ENCODE assay signal across 18 cellular contexts in genomic region chr15:25268166-25268565, GRCh38.
A peak's percentile ranks its signal among the peaks of the same experiment; 100 is the strongest.
DNase-seq lines count a peak whose midpoint lies in the region; ATAC-seq and TF ChIP-seq lines count a peak whose summit lies in the region.
"Had no signal": no experiment of that assay in that cellular context is flagged by ENCODE, and none has a peak within 500 bp of the region (broad histone marks: within the 10 kb centered on the region; RNA-seq: fewer than 3 reads in every experiment).

No MANE protein-coding gene starts in this region.

- TF ChIP-seq CTCF in C4-2B (conservative IDR thresholded peaks at IDR 0.05), result peak; percentile 76

- no peaks in the 10 kb centered on the region for H3K36me3 ChIP-seq in H7 (replicated peaks; ENCODE audit: control insufficient read depth, insufficient read depth, low read length)
- H3K36me3 ChIP-seq: esophagus squamous epithelium, right atrium auricular region, transverse colon had no signal

- no peak for ATAC-seq in GM18498 (IDR thresholded peaks at IDR 0.05; ENCODE audit: unreplicated experiment)
- ATAC-seq: left colon had no signal

- H3K27ac ChIP-seq in C4-2B, result no peak overlapping the region
- H3K27ac ChIP-seq: esophagus squamous epithelium, right atrium auricular region, transverse colon had no signal

- DNase-seq in H7, result peak; percentile 43
- DNase-seq in OCI-M1 (lab: John Stamatoyannopoulos, UW), result peak; percentile 26
- peak; percentile 1 for DNase-seq in iPS DF 4.7 (ENCODE audit: extremely low read depth, low spot score)
- DNase-seq in activated naive CD4-positive, alpha-beta T cell treated with Interleukin-2 at 50 U/mL for 16 hours, result no peak
- DNase-seq in activated CD4-positive, CD25-positive, alpha-beta regulatory T cell treated with anti-CD3 and anti-CD28 coated beads, Interleukin-2, amount 50 U/mL, for 72 hours, result no peak
- DNase-seq in activated T-cell treated with anti-CD3 and anti-CD28 coated beads, Interleukin-2, amount 50 U/mL, for 1 hour, result no peak
- DNase-seq: activated CD4-positive, alpha-beta T cell treated with anti-CD3 and anti-CD28 coated beads, Interleukin-2, amount 50 U/mL, for 48 hours; activated effector memory CD4-positive, alpha-beta T cell treated with anti-CD3 and anti-CD28 coated beads, Interleukin-2, amount 50 U/mL, for 16 hours; dermis blood vessel endothelial cell; esophagus squamous epithelium; left colon; NCI-H2107; stimulated activated CD4-positive, alpha-beta T cell treated with anti-CD3 and anti-CD28 coated beads, Interleukin-4, amount 100 ng/mL, for 1 hour; T-helper 2 cell; transverse colon had no signal

- H3K4me3 ChIP-seq in H7 (ENCODE audit: insufficient read depth, low read depth, low read length), result no peak overlapping the region
- H3K4me3 ChIP-seq: esophagus squamous epithelium, right atrium auricular region, transverse colon had no signal

- H3K27me3 ChIP-seq in H7 (ENCODE audit: control insufficient read depth, insufficient read depth, low read length), result no peaks in the 10 kb centered on the region
- H3K27me3 ChIP-seq: esophagus squamous epithelium, right atrium auricular region, transverse colon had no signal

Comparison
In these comparisons a context has a peak if more than half of its experiments do, and no peak if none do; other contexts are left out.
1. DNase-seq: peak in H7 (single experiment), OCI-M1 (single experiment) and iPS DF 4.7 (single experiment); none in activated naive CD4-positive, alpha-beta T cell treated with Interleukin-2 at 50 U/mL for 16 hours (single experiment), activated CD4-positive, CD25-positive, alpha-beta regulatory T cell treated with anti-CD3 and anti-CD28 coated beads, Interleukin-2, amount 50 U/mL, for 72 hours (single experiment) and activated T-cell treated with anti-CD3 and anti-CD28 coated beads, Interleukin-2, amount 50 U/mL, for 1 hour (single experiment).